In genomic region chr2:105732096-105732495, GRCh38 we compare ENCODE assay signal across 22 cellular contexts. TPM values are rescaled to one million over a fixed set of nuclear protein-coding genes. Genes with fewer than 3 reads are reported as not detected.
DNase-seq lines count a peak whose midpoint lies in the region; ATAC-seq and TF ChIP-seq lines count a peak whose summit lies in the region.
"Had no signal": no experiment of that assay in that cellular context is flagged by ENCODE, and none has a peak within 500 bp of the region (broad histone marks: within the 10 kb centered on the region; RNA-seq: fewer than 3 reads in every experiment).

No MANE protein-coding gene starts in this region.

- H2AFZ ChIP-seq in OCI-LY7 (ENCODE audit: low read length) = peak overlapping the region; percentile 12; the same call in 1 of the 2 replicates

- POLR2A ChIA-PET in OCI-LY7 (lab: Charles Lee) = interaction anchor here (0.5 to 2.4 kb wide), 4 partner anchors 8 to 402 kb away, joined by 3 to 11 read pairs (median 3); no protein-coding TSS in a partner anchor

- H3K9me2 ChIP-seq in OCI-LY7 (ENCODE audit: insufficient read depth, low read length) = no peaks in the 10 kb centered on the region

- BruUV-seq in OCI-LY7 (replicated peaks; lab: Mats Ljungman, UMichigan) = no TSS peak

- ATAC-seq in HG02763 (IDR thresholded peaks at IDR 0.05; ENCODE audit: unreplicated experiment) = no peak
- ATAC-seq: natural killer cell treated with Interleukin-12 subunit alpha and Interleukin-12 subunit beta and Interleukin-15 and Interleukin-18, amount 100 ng/mL, for 72 hours had no signal

- peak overlapping the region; percentile 45 for H3K4me2 ChIP-seq in OCI-LY7 (ENCODE audit: low read length)
- H3K4me2 ChIP-seq: smooth muscle cell had no signal

- peaks cover 11% of the 10 kb centered on the region for H3K36me3 ChIP-seq in OCI-LY7 (ENCODE audit: insufficient read depth, low read length)
- H3K36me3 ChIP-seq: ascending aorta had no signal

- H3K27ac ChIP-seq in OCI-LY7 (ENCODE audit: low read depth, low read length, poor library complexity, severe bottlenecking) (no peak overlapping the region), epithelial cell of prostate (peak overlapping the region; percentile 20)
- H3K27ac ChIP-seq: ascending aorta had no signal

- H3K9me3 ChIP-seq in OCI-LY7 (ENCODE audit: low read length) = peaks cover 25% of the 10 kb centered on the region
- H3K9me3 ChIP-seq: ascending aorta had no signal

- H3K4me3 ChIP-seq in OCI-LY7 (ENCODE audit: low read depth, low read length, poor library complexity, severe bottlenecking) = peak overlapping the region; percentile 3
- H3K4me3 ChIP-seq: ascending aorta, smooth muscle cell had no signal

- no peak for TF ChIP-seq CTCF in OCI-LY7 (conservative IDR thresholded peaks at IDR 0.05; ENCODE audit: low read length)

- peaks cover 65% of the 10 kb centered on the region for H3K4me1 ChIP-seq in OCI-LY7 (ENCODE audit: insufficient read depth, low read length, poor library complexity, severe bottlenecking)
- H3K4me1 ChIP-seq: ascending aorta had no signal

- CTCF ChIA-PET in OCI-LY7 (lab: Charles Lee; ENCODE audit: unreplicated experiment) = no interaction called here

- intact Hi-C loops in OCI-LY7 (cut with micrococcal nuclease; ENCODE audit: unreplicated experiment) = no loop called here

- H4K20me1 ChIP-seq in OCI-LY7 (ENCODE audit: insufficient read depth, low read length) = no peaks in the 10 kb centered on the region

- peak; percentile 17 for DNase-seq in SKM-1 treated with dmso at 0.1 percent for 144 hours (lab: John Stamatoyannopoulos, UW; ENCODE audit: unreplicated experiment)
- no peak for DNase-seq in SKM-1 (lab: John Stamatoyannopoulos, UW; ENCODE audit: unreplicated experiment)
- no peak for DNase-seq in OCI-LY7 (ENCODE audit: low spot score)
- peak; percentile 29 for DNase-seq in epithelial cell of prostate (ENCODE audit: low read depth, low spot score)
- peak; percentile 56 for DNase-seq in pons (ENCODE audit: low spot score)
- DNase-seq in NCI-H1092 treated with DMSO at 0.1 percent for 48 hours (lab: John Stamatoyannopoulos, UW) = no peak
- DNase-seq in HK-2 (ENCODE audit: unreplicated experiment) = no peak
- DNase-seq: 8988T; activated CD4-positive, alpha-beta memory T cell treated with anti-CD3 and anti-CD28 coated beads, Interleukin-2, amount 10 ng/mL, durations not matched to agents 7 days and 5 days; activated naive CD4-positive, alpha-beta T cell treated with anti-CD3 and anti-CD28 coated beads for 36 hours; activated T-cell treated with anti-CD3 and anti-CD28 coated beads, Interleukin-2, amount 50 U/mL, for 1 hour; C1 segment of cervical spinal cord; GOT3; hypothalamus; kidney glomerular epithelial cell; NCI-H187 treated with DMSO at 0.1 percent for 48 hours; NCI-H446; stimulated activated CD4-positive, alpha-beta T cell treated with anti-CD3 and anti-CD28 coated beads, Interleukin-4, amount 100 ng/mL, for 4 hours had no signal

- H3K79me2 ChIP-seq in OCI-LY7 (ENCODE audit: insufficient read depth, low read depth, low read length) = no peaks in the 10 kb centered on the region

RNA-seq across cellular contexts. Expression of gene NCK2, which starts 12.6 kb away (rescaled TPM):
- total RNA-seq in OCI-LY7 (2014; rRNA removed; shearing (Covaris generic)) = 23.4 and 24.7 TPM in 2 replicates
- 33.5 and 34.2 TPM in 2 replicates for total RNA-seq in OCI-LY7 (2022)

Comparison
In these comparisons a context has a peak if more than half of its experiments do, and no peak if none do; other contexts are left out.
1. DNase-seq: peak in SKM-1 treated with dmso at 0.1 percent for 144 hours (single experiment), epithelial cell of prostate (single experiment) and pons (single experiment); none in SKM-1 (single experiment), OCI-LY7 (single experiment), NCI-H1092 treated with DMSO at 0.1 percent for 48 hours (single experiment) and HK-2 (single experiment).